In the genomic region with DNA sequence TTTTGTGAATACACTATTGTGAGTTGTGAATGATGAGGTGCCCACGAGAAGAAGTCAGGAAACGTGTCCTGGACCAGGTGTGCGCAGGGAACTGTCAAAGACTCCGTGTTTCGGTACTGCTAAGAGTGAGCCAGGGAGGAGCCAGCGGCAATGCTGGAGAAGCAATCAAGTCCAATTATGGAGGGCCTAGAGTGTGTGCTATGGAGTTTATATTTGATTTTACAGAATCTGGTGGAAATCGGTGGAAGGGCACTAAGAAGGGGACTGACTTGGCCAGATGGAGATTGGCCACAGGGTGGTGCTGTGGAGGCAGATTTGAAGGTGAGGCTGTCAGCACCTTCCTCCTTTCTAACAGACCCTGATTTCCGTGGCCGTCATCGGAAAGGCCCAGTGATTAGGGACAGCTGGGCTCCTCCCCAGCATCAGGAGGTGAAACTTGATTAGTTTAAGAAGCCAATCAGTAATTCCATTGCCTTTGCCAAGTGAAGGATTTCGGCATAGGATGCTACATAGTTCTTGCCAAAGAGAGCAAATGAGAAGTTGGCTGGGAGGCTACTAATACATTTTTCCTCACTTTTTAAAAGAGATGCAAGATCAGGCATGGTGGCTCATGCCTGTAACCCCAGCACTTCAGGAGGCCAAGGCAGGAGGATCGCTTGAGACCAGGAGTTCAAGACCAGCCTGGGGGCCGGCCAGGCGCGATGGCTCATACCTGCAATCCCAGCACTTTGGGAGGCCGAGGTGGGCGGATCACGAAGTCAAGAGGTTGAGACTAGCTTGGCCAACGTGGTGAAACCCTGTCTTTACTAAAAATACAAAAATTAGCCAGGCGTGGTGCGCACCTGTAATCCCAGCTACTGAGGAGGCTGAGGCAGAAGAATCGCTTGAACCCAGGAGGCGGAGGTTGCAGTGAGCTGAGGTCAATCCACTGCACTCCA, we compare ENCODE assay signal across 8 cellular contexts. TPM values are rescaled to one million over a fixed set of nuclear protein-coding genes. Genes with fewer than 3 reads are reported as not detected.
DNase-seq lines count a peak whose midpoint lies in the region; ATAC-seq and TF ChIP-seq lines count a peak whose summit lies in the region.

No MANE protein-coding gene starts in this region.

- H3K27me3 ChIP-seq in left ventricle myocardium inferior (ENCODE audit: low read depth): no peaks in the 10 kb centered on the region

- no peak overlapping the region for H3K27ac ChIP-seq in left ventricle myocardium inferior (replicated peaks)

- peak overlapping the region; percentile 10 for H3K4me3 ChIP-seq in left ventricle myocardium inferior

- no peaks in the 10 kb centered on the region for H3K36me3 ChIP-seq in left ventricle myocardium inferior

- H3K9me3 ChIP-seq in left ventricle myocardium inferior (replicated peaks): no peaks in the 10 kb centered on the region

- ATAC-seq in HG03045 (IDR thresholded peaks at IDR 0.05; ENCODE audit: unreplicated experiment): no peak

- intact Hi-C loops in left ventricle myocardium inferior (cut with micrococcal nuclease): no loop called here

- H3K4me1 ChIP-seq in left ventricle myocardium inferior: peaks cover 8% of the 10 kb centered on the region

- TF ChIP-seq CTCF in left ventricle myocardium inferior (IDR thresholded peaks at IDR 0.05; ENCODE audit: borderline replicate concordance): peak; percentile 92

- DNase-seq in D341Med (ENCODE audit: low spot score): peak; percentile 77
- DNase-seq in GOT3 (lab: John Stamatoyannopoulos, UW): peak; percentile 42
- DNase-seq in NCI-H146 treated with DMSO at 0.1 percent for 48 hours (lab: John Stamatoyannopoulos, UW; ENCODE audit: unreplicated experiment): peak; percentile 21
- peak; percentile 73 for DNase-seq in T follicular helper cell (ENCODE audit: low read depth)
- peak; percentile 80 for DNase-seq in activated naive CD8-positive, alpha-beta T cell treated with anti-CD3 and anti-CD28 coated beads, Interleukin-2, amount 50 U/mL, for 16 hours (ENCODE audit: low read depth, low spot score)
- peak; percentile 85 for DNase-seq in left ventricle myocardium inferior
- DNase-seq in retina: peak; percentile 78

RNA-seq across cellular contexts. Expression of a gene that starts 7.0 kb away (rescaled TPM):
- 0.25 TPM for total RNA-seq in left ventricle myocardium inferior

RNA-seq across cellular contexts. Expression of a gene that starts 27.7 kb away (rescaled TPM):
- 3.5 TPM for total RNA-seq in left ventricle myocardium inferior

RNA-seq across cellular contexts. Expression of a gene that starts 28.9 kb away (rescaled TPM):
- 1.9 TPM for total RNA-seq in left ventricle myocardium inferior

RNA-seq across cellular contexts. Expression of a gene that starts 35.8 kb away (rescaled TPM):
- 5.4 TPM for total RNA-seq in left ventricle myocardium inferior

RNA-seq across cellular contexts. Expression of a gene that starts 48.0 kb away (rescaled TPM):
- 0.11 TPM for total RNA-seq in left ventricle myocardium inferior

Comparison
In these comparisons a context has a peak if more than half of its experiments do, and no peak if none do; other contexts are left out.
1. DNase-seq: peak in every context shown above with its lines; median percentile 85 in left ventricle myocardium inferior; 80 in activated naive CD8-positive, alpha-beta T cell treated with anti-CD3 and anti-CD28 coated beads, Interleukin-2, amount 50 U/mL, for 16 hours; 78 in retina; 77 in D341Med; 73 in T follicular helper cell; 42 in GOT3; 21 in NCI-H146 treated with DMSO at 0.1 percent for 48 hours.